ENCODE assay signal across 1 cellular context in genomic region chr4:143089847-143090246, GRCh38.
TF ChIP-seq lines count a peak whose summit lies in the region.

No MANE protein-coding gene starts in this region.

TF ChIP-seq in K562, 482 proteins besides CTCF, POLR2A, EP300 and RAD21 (continued from another document):
- no peak for TF ChIP-seq COPS2 (conservative IDR thresholded peaks at IDR 0.05)
